ENCODE assay signal across 22 cellular contexts in the genomic region with DNA sequence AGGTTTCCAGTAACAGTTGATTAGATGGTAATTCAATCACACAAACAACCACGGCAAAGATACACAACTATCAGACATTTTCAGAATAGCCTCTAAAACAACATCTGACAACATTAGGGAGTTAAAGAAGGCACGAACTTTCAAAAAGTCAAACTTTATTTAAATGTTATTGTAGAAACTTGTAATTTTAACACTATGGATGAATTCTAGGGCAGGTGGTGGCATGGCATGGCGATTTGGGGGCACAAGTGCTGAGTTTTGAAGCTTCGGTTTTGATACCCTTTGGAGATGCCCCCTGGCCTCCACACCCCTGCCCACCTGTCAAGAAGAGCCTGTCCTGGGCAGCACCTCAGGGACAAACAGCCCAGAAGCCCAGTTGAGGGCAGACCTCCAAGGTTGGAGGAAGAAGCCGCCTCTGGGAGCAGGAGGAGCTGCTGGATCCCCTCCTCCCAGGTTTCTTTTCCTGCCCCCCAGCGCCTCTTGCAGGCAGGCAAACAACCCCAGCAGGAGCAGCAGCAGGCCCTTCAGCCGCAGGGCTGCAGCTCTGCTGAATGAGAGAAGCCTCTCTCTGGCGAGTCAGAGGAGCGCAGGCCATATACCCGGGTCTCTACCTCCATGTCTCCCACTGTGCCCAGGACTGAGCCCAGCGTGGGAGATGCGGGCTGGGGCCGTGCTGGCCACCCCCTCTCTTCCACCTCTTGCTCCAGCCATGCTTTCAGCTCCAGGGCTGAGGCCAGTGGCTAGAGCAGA.
"Had no signal": no experiment of that assay in that cellular context is flagged by ENCODE, and none has a peak within 500 bp of the region (broad histone marks: within the 10 kb centered on the region; RNA-seq: fewer than 3 reads in every experiment).

No MANE protein-coding gene starts in this region.

- H3K4me3 Mint-ChIP-seq: activated B cell treated with CpG ODN at 0.5 μM for 24 hours; activated CD4-positive, alpha-beta memory T cell treated with anti-CD3 and anti-CD28 coated beads, Interleukin-2, amount 10 ng/mL, durations not matched to agents 7 days and 5 days; activated CD8-positive, alpha-beta memory T cell treated with anti-CD3 and anti-CD28 coated beads, Interleukin-2, amount 10 ng/mL, durations not matched to agents 7 days and 5 days; activated naive CD8-positive, alpha-beta T cell treated with anti-CD3 and anti-CD28 coated beads, Interleukin-2, amount 10 ng/mL, durations not matched to agents 7 days and 5 days; memory B cell; naive B cell; stimulated activated effector memory CD8-positive, alpha-beta T cell treated with anti-CD3 and anti-CD28 coated beads, Interleukin-12 subunit alpha, Interleukin-12 subunit beta, amount 100 ng/mL, for 72 hours; T-helper 2 cell treated with Interferon-gamma antibody and Interleukin-4, amounts not matched to agents 5 μg/mL and 100 μg/mL, for 36 hours had no signal

- DNase-seq: activated B cell treated with CpG ODN at 0.5 μM for 24 hours; activated CD4-positive, alpha-beta memory T cell treated with anti-CD3 and anti-CD28 coated beads, Interleukin-2, amount 10 ng/mL, durations not matched to agents 7 days and 5 days; activated CD4-positive, alpha-beta T cell treated with anti-CD3 and anti-CD28 coated beads for 4 hours; activated naive CD4-positive, alpha-beta T cell treated with Interleukin-2 at 50 U/mL for 16 hours; activated naive CD8-positive, alpha-beta T cell treated with anti-CD3 and anti-CD28 coated beads, Interleukin-2, amount 10 ng/mL, durations not matched to agents 7 days and 5 days; amygdala; body of pancreas; erythroblast; foreskin melanocyte; left ventricle myocardium superior; mucosa of descending colon; naive B cell; sigmoid colon; stimulated activated CD4-positive, alpha-beta T cell treated with anti-CD3 and anti-CD28 coated beads, Interleukin-4, amount 100 ng/mL, for 24 hours had no signal

- H3K27me3 ChIP-seq: neutrophil, sigmoid colon, upper lobe of left lung had no signal

- H3K4me1 Mint-ChIP-seq: activated B cell treated with CpG ODN at 0.5 μM for 24 hours; activated naive CD8-positive, alpha-beta T cell treated with anti-CD3 and anti-CD28 coated beads, Interleukin-2, amount 10 ng/mL, durations not matched to agents 7 days and 5 days; memory B cell; naive B cell had no signal

- H3K4me3 ChIP-seq: body of pancreas, mucosa of descending colon, sigmoid colon, thoracic aorta, upper lobe of left lung had no signal

- H3K4me1 ChIP-seq: sigmoid colon, upper lobe of left lung had no signal

- H3K27ac ChIP-seq: neutrophil, sigmoid colon, thoracic aorta, upper lobe of left lung had no signal

- ATAC-seq: activated CD8-positive, alpha-beta memory T cell treated with anti-CD3 and anti-CD28 coated beads, Interleukin-2, amount 10 ng/mL, durations not matched to agents 7 days and 5 days; left ventricle myocardium superior; mucosa of descending colon; stimulated activated effector memory CD8-positive, alpha-beta T cell treated with anti-CD3 and anti-CD28 coated beads, Interleukin-12 subunit alpha, Interleukin-12 subunit beta, amount 100 ng/mL, for 72 hours had no signal

- H3K36me3 ChIP-seq: neutrophil, sigmoid colon, thoracic aorta, upper lobe of left lung had no signal

- H3K27ac Mint-ChIP-seq: activated B cell treated with CpG ODN at 0.5 μM for 24 hours; activated CD4-positive, alpha-beta memory T cell treated with anti-CD3 and anti-CD28 coated beads, Interleukin-2, amount 10 ng/mL, durations not matched to agents 7 days and 5 days; activated CD8-positive, alpha-beta memory T cell treated with anti-CD3 and anti-CD28 coated beads, Interleukin-2, amount 10 ng/mL, durations not matched to agents 7 days and 5 days; activated naive CD8-positive, alpha-beta T cell treated with anti-CD3 and anti-CD28 coated beads, Interleukin-2, amount 10 ng/mL, durations not matched to agents 7 days and 5 days; activated T-helper 2 cell treated with anti-CD3 and anti-CD28 coated beads, Interferon-gamma antibody, Interleukin-2, Interleukin-4, amounts not matched to agents 10 μg/mL and 5 μg/mL and 100 μg/mL, durations not matched to agents 14 hours and 24 hours and 36 hours; memory B cell; stimulated activated effector memory CD8-positive, alpha-beta T cell treated with anti-CD3 and anti-CD28 coated beads, Interleukin-12 subunit alpha, Interleukin-12 subunit beta, amount 100 ng/mL, for 72 hours; T-helper 2 cell treated with Interferon-gamma antibody and Interleukin-4, amounts not matched to agents 5 μg/mL and 100 μg/mL, for 36 hours had no signal

- H3K9me3 Mint-ChIP-seq: activated B cell treated with CpG ODN at 0.5 μM for 24 hours; activated CD4-positive, alpha-beta memory T cell treated with anti-CD3 and anti-CD28 coated beads, Interleukin-2, amount 10 ng/mL, durations not matched to agents 7 days and 5 days; activated naive CD8-positive, alpha-beta T cell treated with anti-CD3 and anti-CD28 coated beads, Interleukin-2, amount 10 ng/mL, durations not matched to agents 7 days and 5 days; activated T-helper 2 cell treated with anti-CD3 and anti-CD28 coated beads, Interferon-gamma antibody, Interleukin-2, Interleukin-4, amounts not matched to agents 10 μg/mL and 5 μg/mL and 100 μg/mL, durations not matched to agents 14 hours and 24 hours and 36 hours; memory B cell; stimulated activated effector memory CD8-positive, alpha-beta T cell treated with anti-CD3 and anti-CD28 coated beads, Interleukin-12 subunit alpha, Interleukin-12 subunit beta, amount 100 ng/mL, for 72 hours; T-helper 2 cell treated with Interferon-gamma antibody and Interleukin-4, amounts not matched to agents 5 μg/mL and 100 μg/mL, for 36 hours had no signal

- H3K36me3 Mint-ChIP-seq: activated CD8-positive, alpha-beta memory T cell treated with anti-CD3 and anti-CD28 coated beads, Interleukin-2, amount 10 ng/mL, durations not matched to agents 7 days and 5 days; activated naive CD8-positive, alpha-beta T cell treated with anti-CD3 and anti-CD28 coated beads, Interleukin-2, amount 10 ng/mL, durations not matched to agents 7 days and 5 days; memory B cell; naive B cell; stimulated activated effector memory CD8-positive, alpha-beta T cell treated with anti-CD3 and anti-CD28 coated beads, Interleukin-12 subunit alpha, Interleukin-12 subunit beta, amount 100 ng/mL, for 72 hours had no signal

- H3K9me3 ChIP-seq: body of pancreas, mucosa of descending colon, neutrophil, sigmoid colon, thoracic aorta, upper lobe of left lung had no signal
